7 cellular contexts compared by ENCODE assay signal in the genomic region with DNA sequence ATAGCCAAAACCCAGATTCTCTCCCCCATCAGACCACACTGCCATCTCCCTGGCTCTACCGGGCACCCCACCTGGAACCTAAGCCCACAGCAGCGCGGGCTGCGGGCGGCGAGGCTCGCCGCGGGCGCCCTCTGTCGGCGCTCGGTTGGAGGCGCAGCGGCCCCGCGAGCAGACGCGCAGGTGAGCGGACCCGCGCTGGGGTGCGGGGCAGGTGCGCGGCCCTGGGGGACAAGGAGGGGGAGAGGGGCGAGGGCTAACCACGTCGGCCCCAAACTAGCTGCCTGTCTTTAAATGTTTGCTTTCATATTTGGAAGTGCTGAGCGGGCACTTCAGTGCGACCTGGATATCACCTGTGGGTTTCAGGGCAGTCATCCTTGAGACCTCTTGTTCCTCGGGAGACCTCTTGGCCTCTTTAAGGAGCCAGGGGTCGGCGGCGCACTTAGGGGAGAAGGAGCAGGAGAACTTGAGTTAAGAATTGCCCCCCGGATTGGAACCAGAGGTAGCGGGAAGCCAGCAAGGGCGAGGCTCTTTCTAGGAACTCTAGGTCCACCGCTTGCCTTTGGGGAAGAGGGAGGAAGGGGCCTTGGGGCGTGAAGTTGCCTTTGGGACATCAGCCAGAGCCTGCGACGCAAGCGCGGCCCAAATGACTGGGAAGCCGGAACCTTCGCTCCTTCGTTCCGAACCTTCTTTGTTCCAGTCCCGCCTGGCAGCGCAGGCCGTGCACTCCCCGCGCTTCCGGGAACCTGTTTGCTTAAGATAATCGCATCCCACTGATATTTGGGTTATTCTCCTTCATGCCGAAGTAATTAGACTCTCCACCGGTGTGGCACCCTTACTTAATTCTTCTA.
DNase-seq lines count a peak whose midpoint lies in the region; ATAC-seq and TF ChIP-seq lines count a peak whose summit lies in the region.

No MANE protein-coding gene starts in this region.

- no peak overlapping the region for H3K27ac ChIP-seq in ovary

- H3K4me1 ChIP-seq in ovary (ENCODE audit: insufficient read depth): peaks cover 3% of the 10 kb centered on the region

- H3K4me3 ChIP-seq in fibroblast of pulmonary artery (replicated peaks; ENCODE audit: low read depth, low read length): peak overlapping the region; percentile 52
- H3K4me3 ChIP-seq in ovary: peak overlapping the region; percentile 28

- TF ChIP-seq POLR2A in ovary (IDR thresholded peaks at IDR 0.05): no peak

- H3K36me3 ChIP-seq in ovary: no peaks in the 10 kb centered on the region

- H3K27me3 ChIP-seq in ovary: no peaks in the 10 kb centered on the region

- ATAC-seq in GM18498 (IDR thresholded peaks at IDR 0.05; ENCODE audit: unreplicated experiment) (peak; percentile 89), HG02588 (IDR thresholded peaks at IDR 0.05; ENCODE audit: unreplicated experiment) (peak; percentile 91)

- no peaks in the 10 kb centered on the region for H3K9me3 ChIP-seq in ovary

- 4 to 7% (median 6%) methylated on average over 46 to 56 of the region's 56 CpGs for WGBS in ovary, 3 donors

- TF ChIP-seq EP300 in ovary (IDR thresholded peaks at IDR 0.05): no peak

- intact Hi-C loops in ovary (cut with DNase I): no loop called here

- DNase-seq in NCI-H146 (lab: John Stamatoyannopoulos, UW) (peak; percentile 73), activated T-cell treated with anti-CD3 and anti-CD28 coated beads for 1 hour (ENCODE audit: low read depth) (peak; percentile 20), fibroblast of pulmonary artery (ENCODE audit: low read depth) (no peak), ovary (peak in 2 of 5 donors; percentile 28 to 35), NCI-H2107 treated with DMSO at 0.1 percent for 48 hours (lab: John Stamatoyannopoulos, UW; ENCODE audit: unreplicated experiment) (no peak)

- peak; percentile 30 for TF ChIP-seq CTCF in fibroblast of pulmonary artery (IDR thresholded peaks at IDR 0.05; ENCODE audit: low read length, missing control alignments)
- peak in 2 of 3 donors; percentile 15 to 53 for TF ChIP-seq CTCF in ovary (IDR thresholded peaks at IDR 0.05)

Comparison
In these comparisons a context has a peak if more than half of its experiments do, and no peak if none do; other contexts are left out.
1. DNase-seq: peak in NCI-H146 (single experiment) and activated T-cell treated with anti-CD3 and anti-CD28 coated beads for 1 hour (single experiment); none in fibroblast of pulmonary artery (single experiment) and NCI-H2107 treated with DMSO at 0.1 percent for 48 hours (single experiment).